ENCODE assay signal across 6 cellular contexts in the genomic region with DNA sequence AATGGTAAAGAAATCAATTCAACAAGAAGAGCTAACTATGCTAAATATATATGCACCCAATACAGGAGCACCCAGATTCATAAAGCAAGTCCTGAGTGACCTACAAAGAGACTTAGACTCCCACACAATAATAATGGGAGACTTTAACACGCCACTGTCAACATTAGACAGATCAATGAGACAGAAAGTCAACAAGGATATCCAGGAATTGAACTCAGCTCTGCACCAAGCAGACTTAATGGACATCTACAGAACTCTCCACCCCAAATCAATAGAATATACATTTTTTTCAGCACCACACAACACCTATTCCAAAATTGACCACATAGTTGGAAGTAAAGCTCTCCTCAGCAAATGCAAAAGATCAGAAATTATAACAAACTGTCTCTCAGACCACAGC.
DNase-seq lines count a peak whose midpoint lies in the region; ATAC-seq, FAIRE-seq and TF ChIP-seq lines count a peak whose summit lies in the region.
"Not testable (repeated sequence)": the region's sequence is repeated elsewhere in the genome, so short reads cannot be mapped to it uniquely, and the experiment has no call there.

No MANE protein-coding gene starts in this region.

- not testable (repeated sequence) for H3K27ac ChIP-seq in endodermal cell (ENCODE audit: low read depth, low read length); HepG2 (ENCODE audit: extremely low read length, insufficient read depth, low read length)

- 100% methylated on average over 1 of the region's 1 CpG; no CpG with 5 or more reads in 1 of the 2 experiments for WGBS in endodermal cell (ENCODE audit: insufficient coverage in 1 of 2, insufficient read length in 1 of 2), 2 experiments
- 42% methylated on average over 1 of the region's 1 CpG for WGBS in HepG2 (ENCODE audit: low lambda C conversion rate)

- FAIRE-seq in HepG2 (lab: Jason Lieb, UNC), result not testable (repeated sequence)

- H2AFZ ChIP-seq in HepG2 (ENCODE audit: low read length), result not testable (repeated sequence)

- not testable (repeated sequence) for H3K27me3 Mint-ChIP-seq in activated B cell treated with CpG ODN at 0.5 μM for 24 hours; activated T-cell treated with anti-CD3 and anti-CD28 coated beads, Interleukin-2, amount 50 U/mL, for 24 hours; endodermal cell (ENCODE audit: insufficient read depth); endothelial cell (ENCODE audit: unreplicated experiment); memory B cell

- H4K20me1 ChIP-seq in HepG2 (ENCODE audit: insufficient read depth, low read length), result not testable (repeated sequence)

- peaks cover 32% of the 10 kb centered on the region for H3K36me3 Mint-ChIP-seq in activated B cell treated with CpG ODN at 0.5 μM for 24 hours (ENCODE audit: low read depth)
- peaks cover 51% of the 10 kb centered on the region for H3K36me3 Mint-ChIP-seq in activated T-cell treated with anti-CD3 and anti-CD28 coated beads, Interleukin-2, amount 50 U/mL, for 24 hours (ENCODE audit: low read depth)
- H3K36me3 Mint-ChIP-seq in endodermal cell (ENCODE audit: low read depth), result peaks cover 40% of the 10 kb centered on the region
- H3K36me3 Mint-ChIP-seq in endothelial cell (ENCODE audit: low read depth, unreplicated experiment), result peaks cover 19% of the 10 kb centered on the region
- peaks cover 27% of the 10 kb centered on the region for H3K36me3 Mint-ChIP-seq in memory B cell

- not testable (repeated sequence) for H3K9ac ChIP-seq in endodermal cell (ENCODE audit: extremely low read depth, low read length, poor library complexity, severe bottlenecking); HepG2 (ENCODE audit: insufficient read depth, low read depth, low read length)

- H3K27me3 ChIP-seq in endodermal cell (ENCODE audit: control insufficient read depth, insufficient read depth, low read length, poor library complexity, severe bottlenecking); HepG2 (ENCODE audit: control insufficient read depth in 1 of 2, insufficient read depth in 2 of 2, low read length in 2 of 2): not testable (repeated sequence)

- POLR2A ChIA-PET in activated B cell treated with CpG ODN at 0.5 μM for 24 hours (lab: Charles Lee); HepG2 (lab: Yijun Ruan, JAX): not testable (repeated sequence)

- not testable (repeated sequence) for DNase-seq in activated B cell treated with CpG ODN at 0.5 μM for 24 hours; activated T-cell treated with anti-CD3 and anti-CD28 coated beads, Interleukin-2, amount 50 U/mL, for 24 hours; endodermal cell; endothelial cell (ENCODE audit: low spot score); HepG2 (ENCODE audit: low spot score); memory B cell (ENCODE audit: low spot score in 2 of 2)

- not testable (repeated sequence) for TF ChIP-seq RAD21 in HepG2 (CRISPR knock-in tag; IDR thresholded peaks at IDR 0.05)

- intact Hi-C loops in activated B cell treated with CpG ODN at 0.5 μM for 24 hours (cut with micrococcal nuclease); HepG2 (cut with micrococcal nuclease; ENCODE audit: unreplicated experiment): not testable (repeated sequence)

- H3K4me3 Mint-ChIP-seq in activated B cell treated with CpG ODN at 0.5 μM for 24 hours; activated T-cell treated with anti-CD3 and anti-CD28 coated beads, Interleukin-2, amount 50 U/mL, for 24 hours; endodermal cell; memory B cell: not testable (repeated sequence)
- peak overlapping the region; percentile 6 for H3K4me3 Mint-ChIP-seq in endothelial cell (ENCODE audit: unreplicated experiment)

- not testable (repeated sequence) for TF ChIP-seq CTCF in activated B cell treated with CpG ODN at 0.5 μM for 24 hours (IDR thresholded peaks at IDR 0.05); endodermal cell (conservative IDR thresholded peaks at IDR 0.05); endothelial cell (IDR thresholded peaks at IDR 0.05; ENCODE audit: unreplicated experiment); HepG2 (CRISPR knock-in tag; IDR thresholded peaks at IDR 0.05)

- not testable (repeated sequence) for H3K4me1 ChIP-seq in endodermal cell (ENCODE audit: control insufficient read depth, insufficient read depth, low read length); HepG2 (ENCODE audit: insufficient read depth, low read length)

- H3K4me1 Mint-ChIP-seq in activated B cell treated with CpG ODN at 0.5 μM for 24 hours; activated T-cell treated with anti-CD3 and anti-CD28 coated beads, Interleukin-2, amount 50 U/mL, for 24 hours (ENCODE audit: low read depth); endodermal cell; endothelial cell (ENCODE audit: unreplicated experiment); memory B cell: not testable (repeated sequence)

- not testable (repeated sequence) for BruUV-seq in HepG2 (replicated peaks; lab: Mats Ljungman, UMichigan)

- H3K36me3 ChIP-seq in endodermal cell (ENCODE audit: control insufficient read depth, insufficient read depth, low read length), result peaks cover 22% of the 10 kb centered on the region
- not testable (repeated sequence) for H3K36me3 ChIP-seq in HepG2 (replicated peaks in 1 of 2; ENCODE audit: control insufficient read depth in 1 of 2, insufficient read depth in 2 of 2, low read length in 2 of 2)

- not testable (repeated sequence) for TF ChIP-seq EP300 in HepG2 (IDR thresholded peaks at IDR 0.05; ENCODE audit: low read depth in 2 of 2, low read length in 2 of 2); HepG2 (CRISPR knock-in tag; IDR thresholded peaks at IDR 0.05; ENCODE audit: borderline replicate concordance)

- H3K9me3 ChIP-seq in endodermal cell (ENCODE audit: control insufficient read depth, low read length); HepG2 (ENCODE audit: low read length): not testable (repeated sequence)

- not testable (repeated sequence) for H3K4me3 ChIP-seq in endodermal cell (ENCODE audit: low read length); HepG2 (replicated peaks in 1 of 3; ENCODE audit: insufficient read depth in 1 of 3, low read depth in 2 of 3, low read length in 3 of 3)

- CTCF ChIA-PET in activated B cell treated with CpG ODN at 0.5 μM for 24 hours (lab: Charles Lee); HepG2 (lab: Yijun Ruan, JAX; ENCODE audit: low intra/inter-chr PET ratio, low total read pairs): not testable (repeated sequence)

- not testable (repeated sequence) for ATAC-seq in activated B cell treated with CpG ODN at 0.5 μM for 24 hours (ENCODE audit: low read depth); HepG2; memory B cell (ENCODE audit: low read depth)

- H3K27ac Mint-ChIP-seq in activated B cell treated with CpG ODN at 0.5 μM for 24 hours, result peak overlapping the region; percentile 6
- H3K27ac Mint-ChIP-seq in activated T-cell treated with anti-CD3 and anti-CD28 coated beads, Interleukin-2, amount 50 U/mL, for 24 hours, result peak overlapping the region; percentile 13
- H3K27ac Mint-ChIP-seq in endodermal cell, result peak overlapping the region; percentile 44
- not testable (repeated sequence) for H3K27ac Mint-ChIP-seq in endothelial cell (ENCODE audit: unreplicated experiment)
- peak overlapping the region; percentile 1 for H3K27ac Mint-ChIP-seq in memory B cell

- not testable (repeated sequence) for H3K79me2 ChIP-seq in HepG2 (ENCODE audit: insufficient read depth, low read length)

- H3K4me2 ChIP-seq in HepG2 (ENCODE audit: low read depth, low read length), result not testable (repeated sequence)

- not testable (repeated sequence) for TF ChIP-seq POLR2A in HepG2 (IDR thresholded peaks at IDR 0.05; ENCODE audit: insufficient read depth in 1 of 2, low read depth in 2 of 2, low read length in 2 of 2)

- in situ Hi-C loops in HepG2 (cut with HindIII; ENCODE audit: extremely low pct_ligation_motif_present, low pct_unique_long_range_greater_than_20kb), result not testable (repeated sequence)

- H3K9me3 Mint-ChIP-seq in activated B cell treated with CpG ODN at 0.5 μM for 24 hours; activated T-cell treated with anti-CD3 and anti-CD28 coated beads, Interleukin-2, amount 50 U/mL, for 24 hours; endothelial cell (ENCODE audit: unreplicated experiment); memory B cell: not testable (repeated sequence)
- H3K9me3 Mint-ChIP-seq in endodermal cell, result peaks cover 36% of the 10 kb centered on the region

TF ChIP-seq in HepG2, 621 proteins besides CTCF, POLR2A, EP300 and RAD21 (continues in another document):
- TF ChIP-seq SOX6, FOXP1 (IDR thresholded peaks at IDR 0.05): not testable (repeated sequence)
- TF ChIP-seq SOX6 (CRISPR knock-in tag; IDR thresholded peaks at IDR 0.05) (peak; percentile 37), RARA (CRISPR knock-in tag; IDR thresholded peaks at IDR 0.05) (peak; percentile 65; the same call in 1 of the 2 replicates), ONECUT2 (CRISPR knock-in tag; IDR thresholded peaks at IDR 0.05) (0 out of 2 replicates have a peak, but pooled peaks have one; percentile 54), SKI (IDR thresholded peaks at IDR 0.05; ENCODE audit: partially characterized antibody) (peak; percentile 54), FOXP1 (CRISPR knock-in tag; IDR thresholded peaks at IDR 0.05) (0 out of 2 replicates have a peak, but pooled peaks have one; percentile 21), BCL6 (CRISPR knock-in tag; IDR thresholded peaks at IDR 0.05) (peak; percentile 93)
